In genomic region chr7:116354171-116354545, GRCh38 we compare ENCODE assay signal across 11 cellular contexts.
DNase-seq lines count a peak whose midpoint lies in the region; ATAC-seq and TF ChIP-seq lines count a peak whose summit lies in the region.
"Had no signal": no experiment of that assay in that cellular context is flagged by ENCODE, and none has a peak within 500 bp of the region (broad histone marks: within the 10 kb centered on the region; RNA-seq: fewer than 3 reads in every experiment).

No MANE protein-coding gene starts in this region.

- no peak for ATAC-seq in GM18502 (IDR thresholded peaks at IDR 0.05; ENCODE audit: poor library complexity, unreplicated experiment)

- H3K9me3 ChIP-seq in cardiac muscle cell (ENCODE audit: low read depth) = no peaks in the 10 kb centered on the region

- no peak for TF ChIP-seq CTCF in cardiac muscle cell (IDR thresholded peaks at IDR 0.05; ENCODE audit: low read depth, low read length)

- peaks cover 35% of the 10 kb centered on the region for H3K4me1 ChIP-seq in cardiac muscle cell (ENCODE audit: low read depth)

- H3K4me3 ChIP-seq in cardiac muscle cell = no peak overlapping the region

- DNase-seq in Ammon's horn (ENCODE audit: low spot score) (peak; percentile 14), cardiac muscle cell (ENCODE audit: low read depth in 1 of 2, low spot score in 1 of 2) (peak in 1 of 2 donors; percentile 97), pulmonary artery endothelial cell (ENCODE audit: low read depth, low spot score) (peak; percentile 96), NCI-H187 treated with DMSO at 0.1 percent for 48 hours (lab: John Stamatoyannopoulos, UW) (no peak), DMS114 treated with DMSO at 0.1 percent for 48 hours (lab: John Stamatoyannopoulos, UW; ENCODE audit: unreplicated experiment) (no peak), NCI-H1694 (lab: John Stamatoyannopoulos, UW) (no peak)
- DNase-seq: CD4-positive, CD25-positive, alpha-beta regulatory T cell; SIG-M5; stimulated activated CD4-positive, alpha-beta T cell treated with anti-CD3 and anti-CD28 coated beads, Interleukin-15, amount 100 ng/mL, for 24 hours had no signal

- peak overlapping the region; percentile 44 for H3K27ac ChIP-seq in angular gyrus (ENCODE audit: low read depth, low read length)
- H3K27ac ChIP-seq in cardiac muscle cell = peak overlapping the region; percentile 75

- H3K36me3 ChIP-seq in cardiac muscle cell = no peaks in the 10 kb centered on the region

- H3K27me3 ChIP-seq in cardiac muscle cell = no peaks in the 10 kb centered on the region

Comparison
In these comparisons a context has a peak if more than half of its experiments do, and no peak if none do; other contexts are left out.
1. DNase-seq: peak in Ammon's horn (single experiment) and pulmonary artery endothelial cell (single experiment); none in NCI-H187 treated with DMSO at 0.1 percent for 48 hours (single experiment), DMS114 treated with DMSO at 0.1 percent for 48 hours (single experiment) and NCI-H1694 (single experiment).